ENCODE assay signal across 19 cellular contexts in the genomic region with DNA sequence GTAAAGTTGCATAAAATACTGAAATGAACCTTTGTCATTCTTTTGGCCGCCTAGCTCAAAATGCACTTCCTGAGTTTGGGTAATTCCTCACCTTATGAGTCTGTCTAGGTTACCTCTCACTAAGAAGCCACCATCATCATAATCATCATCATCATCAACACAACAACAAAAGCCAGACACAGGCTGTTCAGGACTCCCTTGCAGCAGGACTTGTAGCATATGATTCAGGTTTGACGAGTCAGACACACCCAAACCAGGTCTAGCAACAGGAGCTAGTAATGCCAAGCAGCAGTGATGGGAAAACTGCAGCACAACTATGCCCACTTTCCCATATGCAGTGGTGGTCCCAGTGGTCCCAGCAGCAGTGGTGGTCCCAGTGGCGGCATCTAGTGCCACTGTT. TPM values are rescaled to one million over a fixed set of nuclear protein-coding genes. Genes with fewer than 3 reads are reported as not detected.
DNase-seq lines count a peak whose midpoint lies in the region; ATAC-seq and TF ChIP-seq lines count a peak whose summit lies in the region.
"Had no signal": no experiment of that assay in that cellular context is flagged by ENCODE, and none has a peak within 500 bp of the region (broad histone marks: within the 10 kb centered on the region; RNA-seq: fewer than 3 reads in every experiment).

No MANE protein-coding gene starts in this region.

- H3K27me3 ChIP-seq in colonic mucosa (no peaks in the 10 kb centered on the region), brain microvascular endothelial cell (replicated peaks) (no peaks in the 10 kb centered on the region)
- H3K27me3 ChIP-seq: BLaER1 treated with 17β-estradiol and CSF1 and Interleukin-3, amounts not matched to agents 10 nM and 100 nM had no signal

- intact Hi-C loops in colonic mucosa (cut with DNase I) (no loop called here), mucosa of descending colon (cut with DNase I, micrococcal nuclease) (no loop called here)

- peak; percentile 43 for ATAC-seq in mucosa of descending colon
- ATAC-seq in GM18498 (IDR thresholded peaks at IDR 0.05; ENCODE audit: unreplicated experiment) = no peak
- ATAC-seq: A549, GM23338 had no signal

- peaks cover 4% of the 10 kb centered on the region for H3K4me1 ChIP-seq in colonic mucosa
- peaks cover 22% of the 10 kb centered on the region for H3K4me1 ChIP-seq in mucosa of descending colon (ENCODE audit: low read depth)

- peak overlapping the region; percentile 70 for H3K27ac ChIP-seq in colonic mucosa
- no peak overlapping the region for H3K27ac ChIP-seq in brain microvascular endothelial cell
- H3K27ac ChIP-seq: A549; BLaER1 treated with 17β-estradiol and CSF1 and Interleukin-3, amounts not matched to agents 10 nM and 100 nM; PC-9 had no signal

- peak; percentile 23 for DNase-seq in ELR (ENCODE audit: low read depth)
- peak; percentile 11 for DNase-seq in HT1080 (ENCODE audit: low read depth)
- DNase-seq in colonic mucosa = peak; percentile 54
- DNase-seq in mucosa of descending colon = peak in 2 of 3 donors; percentile 44 to 48
- DNase-seq in brain microvascular endothelial cell = no peak
- no peak for DNase-seq in activated T-cell treated with anti-CD3 and anti-CD28 coated beads, Interleukin-2, amount 50 U/mL, for 1 hour
- DNase-seq: CD8-positive, alpha-beta memory T cell; HFFc6; MV-4-11; NCI-H1417; NCI-H1930; NCI-H2171; NCI-H446; NCI-H774; PC-9 had no signal

- no peaks in the 10 kb centered on the region for H3K9me3 ChIP-seq in colonic mucosa
- no peaks in the 10 kb centered on the region for H3K9me3 ChIP-seq in mucosa of descending colon
- H3K9me3 ChIP-seq: A549; BLaER1 treated with 17β-estradiol and CSF1 and Interleukin-3, amounts not matched to agents 10 nM and 100 nM had no signal

- TF ChIP-seq CTCF in colonic mucosa (IDR thresholded peaks at IDR 0.05) = no peak
- no peak for TF ChIP-seq CTCF in mucosa of descending colon (IDR thresholded peaks at IDR 0.05)
- no peak for TF ChIP-seq CTCF in brain microvascular endothelial cell (IDR thresholded peaks at IDR 0.05; ENCODE audit: low read depth, low read length, missing control alignments)

- in situ Hi-C loops in brain microvascular endothelial cell (cut with HindIII; ENCODE audit: low pct_ligation_motif_present, low sequenced_read_pairs) = no loop called here

- H3K4me3 ChIP-seq in colonic mucosa = no peak overlapping the region
- H3K4me3 ChIP-seq in mucosa of descending colon = no peak overlapping the region
- H3K4me3 ChIP-seq in brain microvascular endothelial cell (ENCODE audit: low read depth, low read length) = no peak overlapping the region
- H3K4me3 ChIP-seq: A549; BLaER1 treated with 17β-estradiol and CSF1 and Interleukin-3, amounts not matched to agents 10 nM and 100 nM; GM23338; PC-9 had no signal

- H3K36me3 ChIP-seq in colonic mucosa (no peaks in the 10 kb centered on the region), mucosa of descending colon (ENCODE audit: low read depth) (no peaks in the 10 kb centered on the region), brain microvascular endothelial cell (replicated peaks) (no peaks in the 10 kb centered on the region)
- H3K36me3 ChIP-seq: BLaER1 treated with 17β-estradiol and CSF1 and Interleukin-3, amounts not matched to agents 10 nM and 100 nM had no signal

- no peak overlapping the region for H3K9ac ChIP-seq in colonic mucosa (ENCODE audit: low read depth in 2 of 2, low read length in 2 of 2)
- H3K9ac ChIP-seq: BLaER1 treated with 17β-estradiol and CSF1 and Interleukin-3, amounts not matched to agents 10 nM and 100 nM had no signal

RNA-seq across cellular contexts. Expression of a gene that starts 2.8 kb away (rescaled TPM):
- 14.3 and 20.0 TPM in 2 replicates for total RNA-seq in HT1080 (2014; rRNA removed; shearing (Covaris generic))
- polyA plus RNA-seq in HT1080 (2015; cell fraction: cytosol; rRNA removed) = 24.5 and 29.5 TPM in 2 replicates
- polyA plus RNA-seq in HT1080 (2015; cell fraction: nucleus; rRNA removed) = 45.6 and 47.1 TPM in 2 replicates
- 10 to 100 TPM in 1 of 2 donors, 1 to 10 TPM in 1; 7.6 to 19.5 TPM for total RNA-seq in colonic mucosa
- total RNA-seq in mucosa of descending colon = 1 to 10 TPM; 3.3 to 8.5 (median 3.8) TPM

RNA-seq across cellular contexts. Expression of a gene that starts 13.3 kb away (rescaled TPM):
- total RNA-seq in HT1080 (2014; rRNA removed; shearing (Covaris generic)) = 9.0 and 11.1 TPM in 2 replicates
- 16.3 TPM in 2 replicates for polyA plus RNA-seq in HT1080 (2015; cell fraction: cytosol; rRNA removed)
- 10.7 and 14.2 TPM in 2 replicates for polyA plus RNA-seq in HT1080 (2015; cell fraction: nucleus; rRNA removed)
- total RNA-seq in colonic mucosa (10 to 100 TPM in 1 of 2 donors, 1 to 10 TPM in 1; 8.6 to 13.8 TPM), mucosa of descending colon (10 to 100 TPM; 14.1 to 16.6 (median 14.8) TPM)

Comparison
In these comparisons a context has a peak if more than half of its experiments do, and no peak if none do; other contexts are left out.
1. DNase-seq: peak in ELR (single experiment), HT1080 (single experiment), colonic mucosa (single experiment) and mucosa of descending colon (2 of 3); none in brain microvascular endothelial cell (single experiment) and activated T-cell treated with anti-CD3 and anti-CD28 coated beads, Interleukin-2, amount 50 U/mL, for 1 hour (single experiment).